Comparison of ENCODE assay signal across 8 cellular contexts in genomic region chrX:48737213-48737938, GRCh38. TPM values are rescaled to one million over a fixed set of nuclear protein-coding genes. Genes with fewer than 3 reads are reported as not detected.
DNase-seq lines count a peak whose midpoint lies in the region; TF ChIP-seq lines count a peak whose summit lies in the region.

No MANE protein-coding gene starts in this region.

- H3K9me3 ChIP-seq in MG63: no peaks in the 10 kb centered on the region

- peak overlapping the region; percentile 59 for H3K4me3 ChIP-seq in H7 (ENCODE audit: insufficient read depth, low read depth, low read length)
- peak overlapping the region; percentile 84 for H3K4me3 ChIP-seq in MG63
- H3K4me3 ChIP-seq in fibroblast of villous mesenchyme (ENCODE audit: low read depth, low read length): peak overlapping the region; percentile 70

- H3K27me3 ChIP-seq in H7 (ENCODE audit: control insufficient read depth, insufficient read depth, low read length) (no peaks in the 10 kb centered on the region), MG63 (no peaks in the 10 kb centered on the region)

- peak overlapping the region; percentile 88 for H3K4me3 Mint-ChIP-seq in nephron progenitor cell
- peak overlapping the region; percentile 93 for H3K4me3 Mint-ChIP-seq in stimulated activated naive CD8-positive, alpha-beta T cell treated with anti-CD3 and anti-CD28 coated beads, Interleukin-15, Interleukin-2, amounts not matched to agents 100 ng/mL and 50 ng/mL, for 24 hours

- H3K36me3 Mint-ChIP-seq in nephron progenitor cell (ENCODE audit: low read depth): peaks cover 7% of the 10 kb centered on the region
- H3K36me3 Mint-ChIP-seq in stimulated activated naive CD8-positive, alpha-beta T cell treated with anti-CD3 and anti-CD28 coated beads, Interleukin-15, Interleukin-2, amounts not matched to agents 100 ng/mL and 50 ng/mL, for 24 hours (ENCODE audit: low read depth): no peaks in the 10 kb centered on the region

- peaks cover 22% of the 10 kb centered on the region for H3K4me1 Mint-ChIP-seq in nephron progenitor cell
- peaks cover 20% of the 10 kb centered on the region for H3K4me1 Mint-ChIP-seq in stimulated activated naive CD8-positive, alpha-beta T cell treated with anti-CD3 and anti-CD28 coated beads, Interleukin-15, Interleukin-2, amounts not matched to agents 100 ng/mL and 50 ng/mL, for 24 hours (ENCODE audit: low read depth)

- no peaks in the 10 kb centered on the region for H3K36me3 ChIP-seq in H7 (replicated peaks; ENCODE audit: control insufficient read depth, insufficient read depth, low read length)
- H3K36me3 ChIP-seq in MG63: no peaks in the 10 kb centered on the region

- peak overlapping the region; percentile 96 for H3K27ac Mint-ChIP-seq in nephron progenitor cell
- peak overlapping the region; percentile 97 for H3K27ac Mint-ChIP-seq in stimulated activated naive CD8-positive, alpha-beta T cell treated with anti-CD3 and anti-CD28 coated beads, Interleukin-15, Interleukin-2, amounts not matched to agents 100 ng/mL and 50 ng/mL, for 24 hours

- peaks cover 49% of the 10 kb centered on the region for H3K9me3 Mint-ChIP-seq in nephron progenitor cell
- H3K9me3 Mint-ChIP-seq in stimulated activated naive CD8-positive, alpha-beta T cell treated with anti-CD3 and anti-CD28 coated beads, Interleukin-15, Interleukin-2, amounts not matched to agents 100 ng/mL and 50 ng/mL, for 24 hours: no peaks in the 10 kb centered on the region

- TF ChIP-seq CTCF in fibroblast of villous mesenchyme (IDR thresholded peaks at IDR 0.05; ENCODE audit: insufficient read depth, low read depth, low read length) (no peak), nephron progenitor cell (IDR thresholded peaks at IDR 0.05) (no peak)

- peaks cover 1% of the 10 kb centered on the region for H3K27me3 Mint-ChIP-seq in nephron progenitor cell (ENCODE audit: low read depth, poor library complexity)
- H3K27me3 Mint-ChIP-seq in stimulated activated naive CD8-positive, alpha-beta T cell treated with anti-CD3 and anti-CD28 coated beads, Interleukin-15, Interleukin-2, amounts not matched to agents 100 ng/mL and 50 ng/mL, for 24 hours: no peaks in the 10 kb centered on the region

- DNase-seq in ELR (ENCODE audit: low read depth): peak; percentile 96
- DNase-seq in H7: peak; percentile 90
- DNase-seq in MG63: peak; percentile 92
- peak; percentile 84 for DNase-seq in SHP77 treated with DMSO at 0.1 percent for 48 hours (lab: John Stamatoyannopoulos, UW)
- DNase-seq in activated gamma-delta T cell treated with Interleukin-2 at 50 U/mL for 16 hours: peak; percentile 83
- peak; percentile 98 for DNase-seq in fibroblast of villous mesenchyme (ENCODE audit: low read depth)
- peak; percentile 79 for DNase-seq in nephron progenitor cell

RNA-seq across cellular contexts. Expression of gene GLOD5, which starts 24.2 kb away (rescaled TPM):
- total RNA-seq in H7 (2014; rRNA removed; shearing (Covaris generic)): not detected in 2 replicates
- not detected in 2 replicates for total RNA-seq in MG63 (2014; rRNA removed; shearing (Covaris generic); ENCODE audit: low replicate concordance)
- not detected in 2 replicates for total RNA-seq in fibroblast of villous mesenchyme

RNA-seq across cellular contexts. Expression of gene SUV39H1, which starts 40.8 kb away (rescaled TPM):
- total RNA-seq in H7 (2014; rRNA removed; shearing (Covaris generic)): 19.6 and 20.4 TPM in 2 replicates
- total RNA-seq in MG63 (2014; rRNA removed; shearing (Covaris generic); ENCODE audit: low replicate concordance): 4.1 and 13.3 TPM in 2 replicates
- total RNA-seq in fibroblast of villous mesenchyme: 4.8 and 5.6 TPM in 2 replicates

RNA-seq across cellular contexts. Expression of gene GATA1, which starts 49.0 kb away (rescaled TPM):
- total RNA-seq in H7 (2014; rRNA removed; shearing (Covaris generic)): not detected in 2 replicates
- total RNA-seq in MG63 (2014; rRNA removed; shearing (Covaris generic); ENCODE audit: low replicate concordance): not detected in 2 replicates
- not detected in 2 replicates for total RNA-seq in fibroblast of villous mesenchyme

RNA-seq across cellular contexts. Expression of gene WAS, which starts 53.8 kb away (rescaled TPM):
- 0.67 and 0.69 TPM in 2 replicates for total RNA-seq in H7 (2014; rRNA removed; shearing (Covaris generic))
- 0.79 TPM in 1 of 2 replicates, not detected in the other for total RNA-seq in MG63 (2014; rRNA removed; shearing (Covaris generic); ENCODE audit: low replicate concordance)
- total RNA-seq in fibroblast of villous mesenchyme: under 0.01 TPM in 1 of 2 replicates, not detected in the other

Comparison
In these comparisons a context has a peak if more than half of its experiments do, and no peak if none do; other contexts are left out.
1. Peak in every context shown above with its lines: DNase-seq and H3K4me3 ChIP-seq.